In genomic region chr12:56905852-56906251, GRCh38 we compare ENCODE assay signal across 35 cellular contexts. TPM values are rescaled to one million over a fixed set of nuclear protein-coding genes. Genes with fewer than 3 reads are reported as not detected.
"Had no signal": no experiment of that assay in that cellular context is flagged by ENCODE, and none has a peak within 500 bp of the region (broad histone marks: within the 10 kb centered on the region; RNA-seq: fewer than 3 reads in every experiment).

No MANE protein-coding gene starts in this region.

- H3K27ac ChIP-seq: ascending aorta, cardiac muscle cell, VCaP had no signal

- H3K36me3 Mint-ChIP-seq: activated naive CD4-positive, alpha-beta T cell treated with anti-CD3 and anti-CD28 coated beads, Interleukin-2, amount 10 ng/mL, durations not matched to agents 7 days and 5 days; brain had no signal

- H3K27ac Mint-ChIP-seq: activated B cell treated with CpG ODN at 0.5 μM for 24 hours; activated CD4-positive, alpha-beta memory T cell treated with anti-CD3 and anti-CD28 coated beads for 36 hours; activated CD4-positive, alpha-beta T cell treated with anti-CD3 and anti-CD28 coated beads, Interleukin-2, amount 10 ng/mL, durations not matched to agents 24 days and 14 days; activated CD8-positive, alpha-beta T cell treated with anti-CD3 and anti-CD28 coated beads for 36 hours; activated naive CD4-positive, alpha-beta T cell treated with anti-CD3 and anti-CD28 coated beads, Interleukin-2, amount 10 ng/mL, durations not matched to agents 7 days and 5 days; activated naive CD4-positive, alpha-beta T cell treated with anti-CD3 and anti-CD28 coated beads, Interleukin-2, amount 50 U/mL, for 24 hours; activated naive CD8-positive, alpha-beta T cell; activated naive CD8-positive, alpha-beta T cell treated with anti-CD3 and anti-CD28 coated beads, Interleukin-2, amount 10 ng/mL, durations not matched to agents 7 days and 5 days; activated naive CD8-positive, alpha-beta T cell treated with anti-CD3 and anti-CD28 coated beads, Interleukin-2, amount 50 U/mL, for 24 hours; activated T-helper 2 cell treated with anti-CD3 and anti-CD28 coated beads, Interferon-gamma antibody, Interleukin-2, Interleukin-4, amounts not matched to agents 10 μg/mL and 5 μg/mL and 100 μg/mL, durations not matched to agents 14 hours and 24 hours and 36 hours; brain; T-helper 1 cell treated with Interleukin-12 subunit alpha and Interleukin-12 subunit beta and Interleukin-4 antibody, amounts not matched to agents 30 μg/mL and 1 μg/mL, for 36 hours; T-helper 2 cell treated with Interferon-gamma antibody and Interleukin-4, amounts not matched to agents 5 μg/mL and 100 μg/mL, for 36 hours had no signal

- H3K27me3 Mint-ChIP-seq: activated naive CD4-positive, alpha-beta T cell treated with anti-CD3 and anti-CD28 coated beads, Interleukin-2, amount 10 ng/mL, durations not matched to agents 7 days and 5 days; activated naive CD8-positive, alpha-beta T cell had no signal

- ATAC-seq: activated CD8-positive, alpha-beta T cell treated with anti-CD3 and anti-CD28 coated beads for 36 hours; activated naive CD8-positive, alpha-beta T cell treated with anti-CD3 and anti-CD28 coated beads, Interleukin-2, amount 50 U/mL, for 24 hours; activated T-cell treated with anti-CD3 and anti-CD28 coated beads, Interleukin-2, amount 50 U/mL, for 4 hours had no signal

- H3K4me3 ChIP-seq: ascending aorta, cardiac muscle cell had no signal

- DNase-seq: activated B cell treated with CpG ODN at 0.5 μM for 24 hours; activated CD4-positive, alpha-beta memory T cell treated with anti-CD3 and anti-CD28 coated beads for 36 hours; activated CD4-positive, alpha-beta T cell treated with anti-CD3 and anti-CD28 coated beads for 4 hours; activated CD4-positive, alpha-beta T cell treated with anti-CD3 and anti-CD28 coated beads, Interleukin-2, amount 10 ng/mL, durations not matched to agents 24 days and 14 days; activated CD4-positive, alpha-beta T cell treated with anti-CD3 and anti-CD28 coated beads, Interleukin-2, amount 50 U/mL, for 1 hour; activated CD4-positive, alpha-beta T cell treated with anti-CD3 and anti-CD28 coated beads, Interleukin-2, amount 50 U/mL, for 4 hours; activated CD4-positive, CD25-positive, alpha-beta regulatory T cell treated with anti-CD3 and anti-CD28 coated beads, Interleukin-2, amount 50 U/mL, for 72 hours; activated CD8-positive, alpha-beta memory T cell treated with anti-CD3 and anti-CD28 coated beads, Interleukin-2, amount 50 U/mL, for 48 hours; activated CD8-positive, alpha-beta T cell treated with anti-CD3 and anti-CD28 coated beads for 36 hours; activated effector memory CD4-positive, alpha-beta T cell treated with Interleukin-2 at 50 U/mL for 16 hours; activated gamma-delta T cell; activated naive CD4-positive, alpha-beta T cell treated with anti-CD3 and anti-CD28 coated beads, Interleukin-2, amount 10 ng/mL, durations not matched to agents 7 days and 5 days; activated naive CD4-positive, alpha-beta T cell treated with Interleukin-2 at 50 U/mL for 16 hours; activated naive CD8-positive, alpha-beta T cell treated with anti-CD3 and anti-CD28 coated beads, Interleukin-2, amount 10 ng/mL, durations not matched to agents 7 days and 5 days; activated naive CD8-positive, alpha-beta T cell treated with anti-CD3 and anti-CD28 coated beads, Interleukin-2, amount 50 U/mL, for 24 hours; activated T-cell treated with anti-CD3 and anti-CD28 coated beads, Interleukin-2, amount 50 U/mL, for 4 hours; amygdala; anterior cingulate cortex; caudate nucleus; cerebellar nuclear complex; SW 1271; T-helper 1 cell; T-helper 2 cell; T-helper 9 cell had no signal

- H3K4me3 Mint-ChIP-seq: activated B cell treated with CpG ODN at 0.5 μM for 24 hours; activated CD4-positive, alpha-beta memory T cell treated with anti-CD3 and anti-CD28 coated beads for 36 hours; activated CD4-positive, alpha-beta T cell treated with anti-CD3 and anti-CD28 coated beads, Interleukin-2, amount 10 ng/mL, durations not matched to agents 24 days and 14 days; activated CD8-positive, alpha-beta T cell treated with anti-CD3 and anti-CD28 coated beads for 36 hours; activated naive CD4-positive, alpha-beta T cell treated with anti-CD3 and anti-CD28 coated beads, Interleukin-2, amount 10 ng/mL, durations not matched to agents 7 days and 5 days; activated naive CD4-positive, alpha-beta T cell treated with anti-CD3 and anti-CD28 coated beads, Interleukin-2, amount 50 U/mL, for 24 hours; activated naive CD8-positive, alpha-beta T cell; activated naive CD8-positive, alpha-beta T cell treated with anti-CD3 and anti-CD28 coated beads, Interleukin-2, amount 10 ng/mL, durations not matched to agents 7 days and 5 days; activated naive CD8-positive, alpha-beta T cell treated with anti-CD3 and anti-CD28 coated beads, Interleukin-2, amount 50 U/mL, for 24 hours; activated T-cell treated with anti-CD3 and anti-CD28 coated beads, Interleukin-2, amount 50 U/mL, for 4 hours; brain; central memory CD8-positive, alpha-beta T cell; T-helper 1 cell treated with Interleukin-12 subunit alpha and Interleukin-12 subunit beta and Interleukin-4 antibody, amounts not matched to agents 30 μg/mL and 1 μg/mL, for 36 hours; T-helper 2 cell treated with Interferon-gamma antibody and Interleukin-4, amounts not matched to agents 5 μg/mL and 100 μg/mL, for 36 hours had no signal

- H3K4me1 Mint-ChIP-seq: activated B cell treated with CpG ODN at 0.5 μM for 24 hours; activated CD4-positive, alpha-beta T cell treated with anti-CD3 and anti-CD28 coated beads, Interleukin-2, amount 10 ng/mL, durations not matched to agents 24 days and 14 days; activated naive CD4-positive, alpha-beta T cell treated with anti-CD3 and anti-CD28 coated beads, Interleukin-2, amount 10 ng/mL, durations not matched to agents 7 days and 5 days; activated naive CD4-positive, alpha-beta T cell treated with anti-CD3 and anti-CD28 coated beads, Interleukin-2, amount 50 U/mL, for 24 hours; activated naive CD8-positive, alpha-beta T cell treated with anti-CD3 and anti-CD28 coated beads, Interleukin-2, amount 10 ng/mL, durations not matched to agents 7 days and 5 days; activated naive CD8-positive, alpha-beta T cell treated with anti-CD3 and anti-CD28 coated beads, Interleukin-2, amount 50 U/mL, for 24 hours; brain; central memory CD8-positive, alpha-beta T cell had no signal

RNA-seq across cellular contexts. Expression of gene SDR9C7, which starts 28.4 kb away (rescaled TPM):
- total RNA-seq: activated B cell treated with CpG ODN at 0.5 μM for 24 hours; activated CD4-positive, alpha-beta memory T cell treated with anti-CD3 and anti-CD28 coated beads for 36 hours; activated CD4-positive, alpha-beta T cell treated with anti-CD3 and anti-CD28 coated beads, Interleukin-2, amount 10 ng/mL, durations not matched to agents 24 days and 14 days; activated CD8-positive, alpha-beta memory T cell treated with anti-CD3 and anti-CD28 coated beads for 36 hours; activated CD8-positive, alpha-beta T cell treated with anti-CD3 and anti-CD28 coated beads for 36 hours; activated naive CD8-positive, alpha-beta T cell treated with anti-CD3 and anti-CD28 coated beads, Interleukin-2, amount 10 ng/mL, durations not matched to agents 7 days and 5 days; activated T-cell treated with anti-CD3 and anti-CD28 coated beads, Interleukin-2, amount 50 U/mL, for 4 hours; activated T-helper 2 cell treated with anti-CD3 and anti-CD28 coated beads, Interferon-gamma antibody, Interleukin-2, Interleukin-4, amounts not matched to agents 10 μg/mL and 5 μg/mL and 100 μg/mL, durations not matched to agents 14 hours and 24 hours and 36 hours; ascending aorta had no signal
